13 cellular contexts compared by ENCODE assay signal in genomic region chr5:119359737-119360413, GRCh38. TPM values are rescaled to one million over a fixed set of nuclear protein-coding genes. Genes with fewer than 3 reads are reported as not detected.
DNase-seq lines count a peak whose midpoint lies in the region; ATAC-seq, FAIRE-seq and TF ChIP-seq lines count a peak whose summit lies in the region.
"Had no signal": no experiment of that assay in that cellular context is flagged by ENCODE, and none has a peak within 500 bp of the region (broad histone marks: within the 10 kb centered on the region; RNA-seq: fewer than 3 reads in every experiment).

No MANE protein-coding gene starts in this region.

- H3K27ac ChIP-seq in OCI-LY7 (ENCODE audit: low read depth, low read length, poor library complexity, severe bottlenecking) (no peak overlapping the region), neutrophil (peak overlapping the region; percentile 62), right atrium auricular region (no peak overlapping the region)
- H3K27ac ChIP-seq: adrenal gland, heart left ventricle, HL-60, psoas muscle, SJCRH30 had no signal

- peak overlapping the region; percentile 96; the same call in 1 of the 2 replicates for H3K4me2 ChIP-seq in OCI-LY7 (ENCODE audit: low read length)

- no peak for TF ChIP-seq POLR2A in GM12891 (IDR thresholded peaks at IDR 0.05; ENCODE audit: low read depth, low read length)

- H3K4me1 ChIP-seq in OCI-LY7 (ENCODE audit: insufficient read depth, low read length, poor library complexity, severe bottlenecking) (peaks cover 63% of the 10 kb centered on the region), neutrophil (ENCODE audit: control insufficient read depth in 1 of 2, insufficient read depth in 1 of 2, low read depth in 1 of 2, low read length in 1 of 2) (peaks cover 74 to 86% of the 10 kb centered on the region in 2 experiments), right atrium auricular region (peaks cover 0 to 7% of the 10 kb centered on the region in 2 donors)
- H3K4me1 ChIP-seq: psoas muscle had no signal

- peaks cover 26% of the 10 kb centered on the region for H3K36me3 ChIP-seq in OCI-LY7 (ENCODE audit: insufficient read depth, low read length)
- H3K36me3 ChIP-seq in bronchial epithelial cell (ENCODE audit: control insufficient read depth, insufficient read depth, low read length) = no peaks in the 10 kb centered on the region
- no peaks in the 10 kb centered on the region for H3K36me3 ChIP-seq in neutrophil
- no peaks in the 10 kb centered on the region for H3K36me3 ChIP-seq in right atrium auricular region
- H3K36me3 ChIP-seq: adrenal gland, heart left ventricle, SJCRH30 had no signal

- CTCF ChIA-PET in OCI-LY7 (lab: Charles Lee; ENCODE audit: unreplicated experiment) = no interaction called here

- no peak for ATAC-seq in Right ventricle myocardium inferior
- ATAC-seq: heart left ventricle, psoas muscle had no signal

- intact Hi-C loops in OCI-LY7 (cut with micrococcal nuclease; ENCODE audit: unreplicated experiment) = no loop called here
- intact Hi-C loops in Right ventricle myocardium inferior (cut with DNase I) = loop anchor here (5.0 kb wide), 1 partner anchor 42 kb away; no protein-coding TSS in a partner anchor

- H3K4me3 ChIP-seq in OCI-LY7 (ENCODE audit: low read depth, low read length, poor library complexity, severe bottlenecking) = no peak overlapping the region
- H3K4me3 ChIP-seq in bronchial epithelial cell (ENCODE audit: low read depth, low read length) = no peak overlapping the region
- H3K4me3 ChIP-seq in neutrophil (ENCODE audit: low read depth in 1 of 2, low read length in 1 of 2) = no peak overlapping the region
- no peak overlapping the region for H3K4me3 ChIP-seq in right atrium auricular region
- H3K4me3 ChIP-seq: adrenal gland, psoas muscle, SJCRH30 had no signal

- POLR2A ChIA-PET in OCI-LY7 (lab: Charles Lee) = interaction anchor here (0.7 to 30.8 kb wide), 8 partner anchors 11 to 329 kb away, joined by 3 to 538 read pairs (median 4); no protein-coding TSS in a partner anchor

- FAIRE-seq in GM12891 (lab: Jason Lieb, UNC) (peak; percentile 47), bronchial epithelial cell (lab: Jason Lieb, UNC) (no peak)

- H3K27me3 ChIP-seq in bronchial epithelial cell (ENCODE audit: control insufficient read depth, insufficient read depth, low read length) (no peaks in the 10 kb centered on the region), neutrophil (no peaks in the 10 kb centered on the region), right atrium auricular region (no peaks in the 10 kb centered on the region)
- H3K27me3 ChIP-seq: adrenal gland, heart left ventricle, SJCRH30 had no signal

- no peaks in the 10 kb centered on the region for H3K9me2 ChIP-seq in OCI-LY7 (ENCODE audit: insufficient read depth, low read length)

- H3K79me2 ChIP-seq in OCI-LY7 (ENCODE audit: insufficient read depth, low read depth, low read length) = peaks cover 91% of the 10 kb centered on the region; the same call in 1 of the 2 replicates

- H4K20me1 ChIP-seq in OCI-LY7 (ENCODE audit: insufficient read depth, low read length) = peaks cover 44% of the 10 kb centered on the region

- TF ChIP-seq CTCF in OCI-LY7 (conservative IDR thresholded peaks at IDR 0.05; ENCODE audit: low read length) = no peak
- no peak for TF ChIP-seq CTCF in bronchial epithelial cell (IDR thresholded peaks at IDR 0.05; ENCODE audit: insufficient read depth, low read length, severe bottlenecking)
- TF ChIP-seq CTCF in neutrophil (IDR thresholded peaks at IDR 0.05) = no peak
- no peak for TF ChIP-seq CTCF in right atrium auricular region (IDR thresholded peaks at IDR 0.05)

- no peaks in the 10 kb centered on the region for H3K9me3 ChIP-seq in OCI-LY7 (ENCODE audit: low read length)
- H3K9me3 ChIP-seq in neutrophil = no peaks in the 10 kb centered on the region
- H3K9me3 ChIP-seq in right atrium auricular region = no peaks in the 10 kb centered on the region
- H3K9me3 ChIP-seq: adrenal gland, heart left ventricle, psoas muscle, SJCRH30 had no signal

- no TSS peak for BruUV-seq in OCI-LY7 (replicated peaks; lab: Mats Ljungman, UMichigan)

- DNase-seq in GM12891 (ENCODE audit: insufficient read length, low spot score) = no peak
- DNase-seq in OCI-LY7 (ENCODE audit: low spot score) = no peak
- DNase-seq in bronchial epithelial cell (ENCODE audit: low read depth) = peak; percentile 65
- DNase-seq in cerebellar cortex (ENCODE audit: low spot score) = no peak
- DNase-seq in Right ventricle myocardium inferior (ENCODE audit: missing footprints) = no peak
- DNase-seq in right atrium auricular region (ENCODE audit: low spot score) = no peak
- DNase-seq: adrenal gland, heart left ventricle, NCI-H524 treated with DMSO at 0.1 percent for 48 hours, psoas muscle had no signal

- no peak overlapping the region for H2AFZ ChIP-seq in OCI-LY7 (ENCODE audit: low read length)

TF ChIP-seq in GM12891, 5 proteins besides CTCF, POLR2A, EP300 and RAD21:
- TF ChIP-seq POLR2AphosphoS5 (IDR thresholded peaks at IDR 0.05; ENCODE audit: low read depth, low read length) (no peak), POU2F2 (IDR thresholded peaks at IDR 0.05; ENCODE audit: low read depth, low read length) (no peak), TAF1 (IDR thresholded peaks at IDR 0.05; ENCODE audit: low read depth, low read length) (no peak), SPI1 (IDR thresholded peaks at IDR 0.05; ENCODE audit: low read depth, low read length) (no peak), PAX5 (IDR thresholded peaks at IDR 0.05; ENCODE audit: insufficient read depth, low read length, severe bottlenecking) (no peak)

RNA-seq across cellular contexts. Expression of gene TNFAIP8, which starts 4.1 kb away (rescaled TPM):
- 82.8 TPM for polyA plus RNA-seq in GM12891 (2012; ENCODE audit: low read depth, missing spikeins)
- total RNA-seq in OCI-LY7 (2014; rRNA removed; shearing (Covaris generic)) = 92.9 and 95.1 TPM in 2 replicates
- total RNA-seq in OCI-LY7 (2022) (75.4 and 94.5 TPM in 2 replicates), bronchial epithelial cell (51.9 and 57.1 TPM in 2 replicates), Right ventricle myocardium inferior (17.8 TPM), right atrium auricular region (1 to 10 TPM; 5.6 to 8.9 TPM)
